ENCODE assay signal across 12 cellular contexts in genomic region chr6:11609324-11610071, GRCh38.
DNase-seq lines count a peak whose midpoint lies in the region; ATAC-seq and TF ChIP-seq lines count a peak whose summit lies in the region.
"Had no signal": no experiment of that assay in that cellular context is flagged by ENCODE, and none has a peak within 500 bp of the region (broad histone marks: within the 10 kb centered on the region; RNA-seq: fewer than 3 reads in every experiment).

No MANE protein-coding gene starts in this region.

- H3K27me3 ChIP-seq in A673 (replicated peaks; ENCODE audit: insufficient read depth, low read depth, low read length, poor library complexity) (no peaks in the 10 kb centered on the region), MG63 (no peaks in the 10 kb centered on the region)

- no peak for ATAC-seq in HG03457 (IDR thresholded peaks at IDR 0.05; ENCODE audit: unreplicated experiment)
- ATAC-seq in HG03175 (IDR thresholded peaks at IDR 0.05; ENCODE audit: unreplicated experiment): no peak
- ATAC-seq in HG02885 (IDR thresholded peaks at IDR 0.05; ENCODE audit: poor library complexity, unreplicated experiment): no peak
- ATAC-seq: T-helper 17 cell had no signal

- H3K27ac Mint-ChIP-seq in glutamatergic neuron (ENCODE audit: unreplicated experiment): no peak overlapping the region
- H3K27ac Mint-ChIP-seq: activated naive CD8-positive, alpha-beta T cell treated with anti-CD3 and anti-CD28 coated beads, Interleukin-2, amount 10 ng/mL, durations not matched to agents 7 days and 5 days; CD4-positive, CD25-positive, alpha-beta regulatory T cell; stimulated activated naive CD8-positive, alpha-beta T cell treated with anti-CD3 and anti-CD28 coated beads, Interleukin-15, Interleukin-2, amounts not matched to agents 100 ng/mL and 50 ng/mL, for 24 hours; T-helper 17 cell had no signal

- no peaks in the 10 kb centered on the region for H3K27me3 Mint-ChIP-seq in glutamatergic neuron (ENCODE audit: unreplicated experiment)

- H3K27ac ChIP-seq in A673 (ENCODE audit: low read depth, low read length, poor library complexity, severe bottlenecking): no peak overlapping the region

- H3K36me3 ChIP-seq in A673 (ENCODE audit: insufficient read depth, low read length, poor library complexity, severe bottlenecking): no peaks in the 10 kb centered on the region
- H3K36me3 ChIP-seq in MG63: peaks cover 1% of the 10 kb centered on the region; the same call in 1 of the 2 replicates

- no peaks in the 10 kb centered on the region for H3K4me1 Mint-ChIP-seq in glutamatergic neuron (ENCODE audit: low read depth, unreplicated experiment)
- H3K4me1 Mint-ChIP-seq: activated naive CD8-positive, alpha-beta T cell treated with anti-CD3 and anti-CD28 coated beads, Interleukin-2, amount 10 ng/mL, durations not matched to agents 7 days and 5 days; CD4-positive, CD25-positive, alpha-beta regulatory T cell had no signal

- no peak overlapping the region for H3K4me3 Mint-ChIP-seq in glutamatergic neuron (ENCODE audit: unreplicated experiment)
- H3K4me3 Mint-ChIP-seq: activated naive CD8-positive, alpha-beta T cell treated with anti-CD3 and anti-CD28 coated beads, Interleukin-2, amount 10 ng/mL, durations not matched to agents 7 days and 5 days; CD4-positive, CD25-positive, alpha-beta regulatory T cell; stimulated activated naive CD8-positive, alpha-beta T cell treated with anti-CD3 and anti-CD28 coated beads, Interleukin-15, Interleukin-2, amounts not matched to agents 100 ng/mL and 50 ng/mL, for 24 hours; T-helper 17 cell had no signal

- no peaks in the 10 kb centered on the region for H3K4me1 ChIP-seq in A673 (ENCODE audit: insufficient read depth, low read length, poor library complexity, severe bottlenecking)

- H3K4me3 ChIP-seq in A673 (ENCODE audit: low read depth, low read length, poor library complexity, severe bottlenecking) (no peak overlapping the region), MG63 (no peak overlapping the region)

- POLR2A ChIA-PET in A673 (lab: Charles Lee; ENCODE audit: low non-redundant PET): no interaction called here

- CTCF ChIA-PET in A673 (lab: Charles Lee): no interaction called here

- TF ChIP-seq CTCF in A673 (conservative IDR thresholded peaks at IDR 0.05; ENCODE audit: low read depth, low read length): no peak
- TF ChIP-seq CTCF in glutamatergic neuron (IDR thresholded peaks at IDR 0.05; ENCODE audit: partially characterized antibody, unreplicated experiment): no peak

- H3K36me3 Mint-ChIP-seq in glutamatergic neuron (ENCODE audit: unreplicated experiment): no peaks in the 10 kb centered on the region
- H3K36me3 Mint-ChIP-seq: activated naive CD8-positive, alpha-beta T cell treated with anti-CD3 and anti-CD28 coated beads, Interleukin-2, amount 10 ng/mL, durations not matched to agents 7 days and 5 days; CD4-positive, CD25-positive, alpha-beta regulatory T cell had no signal

- H3K9me3 ChIP-seq in A673 (ENCODE audit: low read depth, low read length, poor library complexity, severe bottlenecking): no peaks in the 10 kb centered on the region
- peaks cover 2% of the 10 kb centered on the region for H3K9me3 ChIP-seq in MG63

- no TSS peak for BruUV-seq in A673 (replicated peaks; lab: Mats Ljungman, UMichigan)

- intact Hi-C loops in A673 (cut with micrococcal nuclease; ENCODE audit: unreplicated experiment): no loop called here

- H3K9me3 Mint-ChIP-seq in glutamatergic neuron (ENCODE audit: unreplicated experiment): peaks cover 2% of the 10 kb centered on the region
- H3K9me3 Mint-ChIP-seq: activated naive CD8-positive, alpha-beta T cell treated with anti-CD3 and anti-CD28 coated beads, Interleukin-2, amount 10 ng/mL, durations not matched to agents 7 days and 5 days; CD4-positive, CD25-positive, alpha-beta regulatory T cell; stimulated activated naive CD8-positive, alpha-beta T cell treated with anti-CD3 and anti-CD28 coated beads, Interleukin-15, Interleukin-2, amounts not matched to agents 100 ng/mL and 50 ng/mL, for 24 hours had no signal

- peak; percentile 55 for DNase-seq in A673 (ENCODE audit: low spot score)
- peak; percentile 100 for DNase-seq in MG63
- peak; percentile 40 for DNase-seq in epidermal melanocyte (ENCODE audit: insufficient read length, low spot score)
- DNase-seq in midbrain (lab: John Stamatoyannopoulos, UW): peak; percentile 34
- no peak for DNase-seq in glutamatergic neuron
- DNase-seq: activated naive CD8-positive, alpha-beta T cell treated with anti-CD3 and anti-CD28 coated beads, Interleukin-2, amount 10 ng/mL, durations not matched to agents 7 days and 5 days; CD4-positive, CD25-positive, alpha-beta regulatory T cell; T-helper 17 cell had no signal
